In genomic region chr20:3420211-3420707, GRCh38 we compare ENCODE assay signal across 8 cellular contexts. TPM values are rescaled to one million over a fixed set of nuclear protein-coding genes. Genes with fewer than 3 reads are reported as not detected.
A peak's percentile ranks its signal among the peaks of the same experiment; 100 is the strongest.
DNase-seq lines count a peak whose midpoint lies in the region; ATAC-seq and TF ChIP-seq lines count a peak whose summit lies in the region.
"Had no signal": no experiment of that assay in that cellular context is flagged by ENCODE, and none has a peak within 500 bp of the region (broad histone marks: within the 10 kb centered on the region; RNA-seq: fewer than 3 reads in every experiment).

No MANE protein-coding gene starts in this region.

- H3K4me1 Mint-ChIP-seq in activated CD4-positive, alpha-beta memory T cell treated with anti-CD3 and anti-CD28 coated beads, Interleukin-2, amount 10 ng/mL, durations not matched to agents 7 days and 5 days = peaks cover 16% of the 10 kb centered on the region
- no peaks in the 10 kb centered on the region for H3K4me1 Mint-ChIP-seq in Calu3 (ENCODE audit: low read depth, unreplicated experiment)
- H3K4me1 Mint-ChIP-seq: neural crest cell had no signal

- ATAC-seq in GM18517 (IDR thresholded peaks at IDR 0.05; ENCODE audit: unreplicated experiment) (peak; percentile 96), left ventricle myocardium superior (peak; percentile 79)

- peak; percentile 9 to 31 for DNase-seq in HAP-1 (ENCODE audit: low spot score in 2 of 2)
- peak; percentile 47 for DNase-seq in MG63
- peak; percentile 78 for DNase-seq in activated CD4-positive, alpha-beta memory T cell treated with anti-CD3 and anti-CD28 coated beads, Interleukin-2, amount 10 ng/mL, durations not matched to agents 7 days and 5 days
- peak; percentile 35 for DNase-seq in left ventricle myocardium superior
- peak; percentile 44 for DNase-seq in stromal cell of bone marrow (ENCODE audit: low read depth)
- DNase-seq in Calu3 = no peak

- POLR2A ChIA-PET in activated CD4-positive, alpha-beta memory T cell treated with anti-CD3 and anti-CD28 coated beads, Interleukin-2, amount 10 ng/mL, durations not matched to agents 7 days and 5 days (lab: Charles Lee) = interaction anchor here (0.7 to 3.2 kb wide), 5 partner anchors 12 to 1391 kb away, joined by 3 to 45 read pairs (median 3); partner anchors contain the start of gene DNAAF9

- peak overlapping the region; percentile 82 for H3K27ac Mint-ChIP-seq in activated CD4-positive, alpha-beta memory T cell treated with anti-CD3 and anti-CD28 coated beads, Interleukin-2, amount 10 ng/mL, durations not matched to agents 7 days and 5 days
- H3K27ac Mint-ChIP-seq in Calu3 (ENCODE audit: unreplicated experiment) = no peak overlapping the region

- no TSS peak for BruUV-seq in Calu3 (replicated peaks; lab: Mats Ljungman, UMichigan)

- no peaks in the 10 kb centered on the region for H3K36me3 ChIP-seq in HAP-1 (replicated peaks)
- no peaks in the 10 kb centered on the region for H3K36me3 ChIP-seq in MG63

- H3K4me1 ChIP-seq in HAP-1 = peaks cover 3% of the 10 kb centered on the region; the same call in 1 of the 2 replicates

- in situ Hi-C loops in HAP-1 (cut with MboI; ENCODE audit: low sequenced_read_pairs) = no loop called here

- H3K4me3 ChIP-seq in HAP-1 (no peak overlapping the region), MG63 (no peak overlapping the region)

- peaks cover 6% of the 10 kb centered on the region for H3K27me3 Mint-ChIP-seq in activated CD4-positive, alpha-beta memory T cell treated with anti-CD3 and anti-CD28 coated beads, Interleukin-2, amount 10 ng/mL, durations not matched to agents 7 days and 5 days
- H3K27me3 Mint-ChIP-seq in Calu3 (ENCODE audit: unreplicated experiment) = no peaks in the 10 kb centered on the region

- no peak for TF ChIP-seq CTCF in Calu3 (IDR thresholded peaks at IDR 0.05; ENCODE audit: unreplicated experiment)

- H3K9me3 ChIP-seq in HAP-1 (peaks cover 3% of the 10 kb centered on the region; the same call in 1 of the 2 replicates), MG63 (no peaks in the 10 kb centered on the region)

- H3K4me3 Mint-ChIP-seq in activated CD4-positive, alpha-beta memory T cell treated with anti-CD3 and anti-CD28 coated beads, Interleukin-2, amount 10 ng/mL, durations not matched to agents 7 days and 5 days = no peak overlapping the region
- no peak overlapping the region for H3K4me3 Mint-ChIP-seq in Calu3 (ENCODE audit: low read depth, unreplicated experiment)
- H3K4me3 Mint-ChIP-seq: neural crest cell had no signal

- CTCF ChIA-PET in activated CD4-positive, alpha-beta memory T cell treated with anti-CD3 and anti-CD28 coated beads, Interleukin-2, amount 10 ng/mL, durations not matched to agents 7 days and 5 days (lab: Charles Lee) = interaction anchor here (0.7 to 1.7 kb wide), 5 partner anchors 11 to 201 kb away, joined by 3 to 7 read pairs (median 3); no protein-coding TSS in a partner anchor
- CTCF ChIA-PET in Calu3 (lab: Charles Lee) = interaction anchor here (0.6 kb wide), 1 partner anchor 537 kb away, joined by 5 read pairs; no protein-coding TSS in a partner anchor

- H3K36me3 Mint-ChIP-seq in activated CD4-positive, alpha-beta memory T cell treated with anti-CD3 and anti-CD28 coated beads, Interleukin-2, amount 10 ng/mL, durations not matched to agents 7 days and 5 days (ENCODE audit: low read depth) = no peaks in the 10 kb centered on the region
- no peaks in the 10 kb centered on the region for H3K36me3 Mint-ChIP-seq in Calu3 (ENCODE audit: insufficient read depth, unreplicated experiment)

- no peaks in the 10 kb centered on the region for H3K27me3 ChIP-seq in HAP-1 (ENCODE audit: low read depth)
- H3K27me3 ChIP-seq in MG63 = no peaks in the 10 kb centered on the region

- peaks cover 4% of the 10 kb centered on the region for H3K9me3 Mint-ChIP-seq in activated CD4-positive, alpha-beta memory T cell treated with anti-CD3 and anti-CD28 coated beads, Interleukin-2, amount 10 ng/mL, durations not matched to agents 7 days and 5 days
- no peaks in the 10 kb centered on the region for H3K9me3 Mint-ChIP-seq in Calu3 (ENCODE audit: low read depth, unreplicated experiment)
- H3K9me3 Mint-ChIP-seq: neural crest cell had no signal

- intact Hi-C loops in left ventricle myocardium superior (cut with micrococcal nuclease) = no loop called here
- intact Hi-C loops in Calu3 (cut with micrococcal nuclease; ENCODE audit: unreplicated experiment) = no loop called here

RNA-seq across cellular contexts. Expression of gene DNAAF9, which starts 12.8 kb away (rescaled TPM):
- total RNA-seq in MG63 (2014; rRNA removed; shearing (Covaris generic); ENCODE audit: low replicate concordance) = 0.86 and 1.9 TPM in 2 replicates
- 1 to 10 TPM; 3.5 to 3.9 TPM for total RNA-seq in activated CD4-positive, alpha-beta memory T cell treated with anti-CD3 and anti-CD28 coated beads, Interleukin-2, amount 10 ng/mL, durations not matched to agents 7 days and 5 days
- total RNA-seq in left ventricle myocardium superior (20.1 TPM), Calu3 (2022) (6.3 and 7.4 TPM in 2 replicates)

RNA-seq across cellular contexts. Expression of gene ATRN, which starts 50.6 kb away (rescaled TPM):
- 6.6 and 7.1 TPM in 2 replicates for total RNA-seq in MG63 (2014; rRNA removed; shearing (Covaris generic); ENCODE audit: low replicate concordance)
- total RNA-seq in activated CD4-positive, alpha-beta memory T cell treated with anti-CD3 and anti-CD28 coated beads, Interleukin-2, amount 10 ng/mL, durations not matched to agents 7 days and 5 days = 1 to 10 TPM; 7.8 to 8.1 TPM
- 34.3 TPM for total RNA-seq in left ventricle myocardium superior
- total RNA-seq in Calu3 (2022) = 23.9 and 28.3 TPM in 2 replicates
